ENCODE assay signal across 9 cellular contexts in the genomic region with DNA sequence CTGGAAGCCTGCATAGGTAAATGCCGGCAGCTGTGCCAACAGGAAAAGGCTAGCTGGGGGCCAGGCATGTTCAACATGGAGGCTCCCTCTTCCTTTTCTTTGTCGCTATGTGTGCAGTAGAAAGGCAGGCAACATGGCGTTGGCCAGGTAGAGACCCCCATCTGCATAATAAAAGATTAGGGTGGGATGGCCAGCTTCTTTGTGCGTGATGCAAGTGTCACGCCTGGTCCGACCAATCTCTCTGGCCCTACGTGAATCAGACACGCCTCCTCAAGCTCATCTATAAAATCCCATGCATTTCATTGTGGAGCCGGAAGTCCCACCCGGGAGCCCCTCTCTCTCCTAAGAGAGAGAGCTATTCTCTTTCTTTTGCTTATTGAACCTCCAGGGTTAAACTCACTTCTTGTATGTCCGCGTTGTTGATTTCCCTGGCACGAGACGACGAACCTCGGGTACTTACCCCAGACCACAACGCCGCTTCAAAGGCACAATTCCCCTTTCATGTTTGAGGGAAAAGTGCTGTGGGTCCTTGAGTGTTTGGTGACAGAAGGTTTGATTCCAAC. TPM values are rescaled to one million over a fixed set of nuclear protein-coding genes. Genes with fewer than 3 reads are reported as not detected.
A peak's percentile ranks its signal among the peaks of the same experiment; 100 is the strongest.
DNase-seq lines count a peak whose midpoint lies in the region; ATAC-seq and TF ChIP-seq lines count a peak whose summit lies in the region.
"Had no signal": no experiment of that assay in that cellular context is flagged by ENCODE, and none has a peak within 500 bp of the region (broad histone marks: within the 10 kb centered on the region; RNA-seq: fewer than 3 reads in every experiment).

No MANE protein-coding gene starts in this region.

- H3K36me3 ChIP-seq in heart right ventricle (peaks cover 0 to 28% (median 4%) of the 10 kb centered on the region in 9 donors), suprapubic skin (no peaks in the 10 kb centered on the region)

- H3K27me3 ChIP-seq in heart right ventricle: no peaks in the 10 kb centered on the region
- H3K27me3 ChIP-seq in suprapubic skin: no peaks in the 10 kb centered on the region

- CTCF ChIA-PET in activated CD4-positive, alpha-beta T cell treated with anti-CD3 and anti-CD28 coated beads, Interleukin-2, amount 10 ng/mL, durations not matched to agents 7 days and 5 days (lab: Charles Lee): interaction anchor here (1.4 to 2.0 kb wide), 3 partner anchors 9 to 348 kb away, joined by 3 to 7 read pairs (median 5); no protein-coding TSS in a partner anchor
- CTCF ChIA-PET in RWPE1 (lab: Yijun Ruan, JAX): interaction anchor here (0.5 to 0.6 kb wide), 4 partner anchors 9 to 352 kb away, joined by 3 to 4 read pairs (median 4); no protein-coding TSS in a partner anchor

- 55 to 72% methylated on average over 18 of the region's 18 CpGs for WGBS in heart right ventricle, 2 donors
- 24% methylated on average over 18 of the region's 18 CpGs for WGBS in suprapubic skin

- ATAC-seq in heart right ventricle (peak in 5 of 8 donors; percentile 16 to 41 (median 32)), GM19455 (IDR thresholded peaks at IDR 0.05; ENCODE audit: unreplicated experiment) (no peak)

- DNase-seq in activated CD4-positive, alpha-beta T cell treated with anti-CD3 and anti-CD28 coated beads, Interleukin-2, amount 10 ng/mL, durations not matched to agents 7 days and 5 days: peak; percentile 43
- no peak for DNase-seq in activated CD4-positive, alpha-beta T cell treated with anti-CD3 and anti-CD28 coated beads, Interleukin-2, amount 50 U/mL, for 4 hours
- peak; percentile 30 for DNase-seq in RWPE1 (ENCODE audit: low spot score)
- no peak for DNase-seq in heart right ventricle
- no peak for DNase-seq in suprapubic skin (ENCODE audit: low spot score in 2 of 2)
- no peak for DNase-seq in OCI-M1 (lab: John Stamatoyannopoulos, UW)
- no peak for DNase-seq in CD14-positive monocyte (ENCODE audit: low spot score)
- DNase-seq: naive B cell had no signal

- POLR2A ChIA-PET in activated CD4-positive, alpha-beta T cell treated with anti-CD3 and anti-CD28 coated beads, Interleukin-2, amount 10 ng/mL, durations not matched to agents 7 days and 5 days (lab: Charles Lee): no interaction called here
- POLR2A ChIA-PET in RWPE1 (lab: Yijun Ruan, JAX; ENCODE audit: low non-redundant PET): no interaction called here

- intact Hi-C loops in heart right ventricle (cut with DNase I) (loop anchor here in 2 of 10 donors (5.0 to 10.0 kb wide), 3 partner anchors 37 to 199 kb away; no protein-coding TSS in a partner anchor), CD14-positive monocyte (cut with micrococcal nuclease) (no loop called here)

- no peaks in the 10 kb centered on the region for H3K27me3 Mint-ChIP-seq in activated CD4-positive, alpha-beta T cell treated with anti-CD3 and anti-CD28 coated beads, Interleukin-2, amount 10 ng/mL, durations not matched to agents 7 days and 5 days
- H3K27me3 Mint-ChIP-seq in CD14-positive monocyte (ENCODE audit: low read depth in 3 of 3): no peaks in the 10 kb centered on the region

- no peak overlapping the region for H3K4me3 Mint-ChIP-seq in activated CD4-positive, alpha-beta T cell treated with anti-CD3 and anti-CD28 coated beads, Interleukin-2, amount 10 ng/mL, durations not matched to agents 7 days and 5 days
- H3K4me3 Mint-ChIP-seq in CD14-positive monocyte: no peak overlapping the region
- H3K4me3 Mint-ChIP-seq: naive B cell had no signal

- H3K4me3 ChIP-seq in heart right ventricle: no peak overlapping the region
- peak overlapping the region; percentile 43 for H3K4me3 ChIP-seq in suprapubic skin

- H3K27ac Mint-ChIP-seq in activated CD4-positive, alpha-beta T cell treated with anti-CD3 and anti-CD28 coated beads, Interleukin-2, amount 10 ng/mL, durations not matched to agents 7 days and 5 days: peak overlapping the region; percentile 41
- H3K27ac Mint-ChIP-seq in CD14-positive monocyte: no peak overlapping the region

- H3K4me1 ChIP-seq in heart right ventricle: peaks cover 0 to 31% (median 13%) of the 10 kb centered on the region in 9 donors
- H3K4me1 ChIP-seq in suprapubic skin: peaks cover 13% of the 10 kb centered on the region

- no peak for TF ChIP-seq CTCF in RWPE1 (conservative IDR thresholded peaks at IDR 0.05; ENCODE audit: low read depth)
- TF ChIP-seq CTCF in heart right ventricle (IDR thresholded peaks at IDR 0.05): no peak
- TF ChIP-seq CTCF in suprapubic skin (IDR thresholded peaks at IDR 0.05): no peak
- no peak for TF ChIP-seq CTCF in CD14-positive monocyte (IDR thresholded peaks at IDR 0.05)

- no peak for TF ChIP-seq EP300 in suprapubic skin (IDR thresholded peaks at IDR 0.05)

- H3K9me3 Mint-ChIP-seq in activated CD4-positive, alpha-beta T cell treated with anti-CD3 and anti-CD28 coated beads, Interleukin-2, amount 10 ng/mL, durations not matched to agents 7 days and 5 days: no peaks in the 10 kb centered on the region
- no peaks in the 10 kb centered on the region for H3K9me3 Mint-ChIP-seq in CD14-positive monocyte
- H3K9me3 Mint-ChIP-seq: naive B cell had no signal

- H3K36me3 Mint-ChIP-seq in activated CD4-positive, alpha-beta T cell treated with anti-CD3 and anti-CD28 coated beads, Interleukin-2, amount 10 ng/mL, durations not matched to agents 7 days and 5 days (ENCODE audit: low read depth): no peaks in the 10 kb centered on the region
- peaks cover 15 to 25% of the 10 kb centered on the region in 2 donors for H3K36me3 Mint-ChIP-seq in CD14-positive monocyte

- H3K9me3 ChIP-seq in heart right ventricle: no peaks in the 10 kb centered on the region
- no peaks in the 10 kb centered on the region for H3K9me3 ChIP-seq in suprapubic skin

- peaks cover 23% of the 10 kb centered on the region for H3K4me1 Mint-ChIP-seq in activated CD4-positive, alpha-beta T cell treated with anti-CD3 and anti-CD28 coated beads, Interleukin-2, amount 10 ng/mL, durations not matched to agents 7 days and 5 days
- peaks cover 18% of the 10 kb centered on the region for H3K4me1 Mint-ChIP-seq in CD14-positive monocyte
- H3K4me1 Mint-ChIP-seq: naive B cell had no signal

- H3K27ac ChIP-seq in RWPE1 (peak overlapping the region; percentile 78), heart right ventricle (peak overlapping the region in 8 of 10 donors; percentile 23 to 69 (median 46)), suprapubic skin (peak overlapping the region; percentile 34)

- no peak for TF ChIP-seq POLR2A in suprapubic skin (IDR thresholded peaks at IDR 0.05)

RNA-seq across cellular contexts. Expression of a gene that starts 25.0 kb away (rescaled TPM):
- total RNA-seq in activated CD4-positive, alpha-beta T cell treated with anti-CD3 and anti-CD28 coated beads, Interleukin-2, amount 10 ng/mL, durations not matched to agents 7 days and 5 days: not detected
- total RNA-seq in heart right ventricle: under 1 TPM in 6 of 10 donors, not detected in 4; 0.09 to 0.31 (median 0.21) TPM
- polyA plus RNA-seq in heart right ventricle: under 1 TPM in 1 of 2 donors, not detected in 1; 0.09 TPM
- total RNA-seq in suprapubic skin: not detected
- not detected for polyA plus RNA-seq in CD14-positive monocyte

Comparison
In these comparisons a context has a peak if more than half of its experiments do, and no peak if none do; other contexts are left out.
1. DNase-seq: peak in activated CD4-positive, alpha-beta T cell treated with anti-CD3 and anti-CD28 coated beads, Interleukin-2, amount 10 ng/mL, durations not matched to agents 7 days and 5 days (single experiment) and RWPE1 (single experiment); none in activated CD4-positive, alpha-beta T cell treated with anti-CD3 and anti-CD28 coated beads, Interleukin-2, amount 50 U/mL, for 4 hours (0 of 2), heart right ventricle (0 of 2), suprapubic skin (0 of 2), OCI-M1 (single experiment) and CD14-positive monocyte (single experiment).
2. Peak in every context shown above with its lines, with median percentiles within 50 percentile points of each other: H3K27ac ChIP-seq.